1 cellular context compared by ENCODE assay signal in genomic region chr6:137709424-137710281, GRCh38.
TF ChIP-seq lines count a peak whose summit lies in the region.

No MANE protein-coding gene starts in this region.

TF ChIP-seq in GM12878, 131 proteins besides CTCF, POLR2A, EP300 and RAD21 (continued from another document):
- TF ChIP-seq NR2C2 (IDR thresholded peaks at IDR 0.05; ENCODE audit: borderline replicate concordance, control insufficient read depth, insufficient read length, low read depth) (no peak), ZNF24 (IDR thresholded peaks at IDR 0.05) (no peak), HDGF (IDR thresholded peaks at IDR 0.05) (no peak), REST (IDR thresholded peaks at IDR 0.05; ENCODE audit: low read depth, low read length) (no peak), POLR2AphosphoS2 (IDR thresholded peaks at IDR 0.05; ENCODE audit: low read depth, low read length) (no peak), CREB1 (IDR thresholded peaks at IDR 0.05; ENCODE audit: low read depth) (no peak), ASH2L (IDR thresholded peaks at IDR 0.05; ENCODE audit: borderline replicate concordance, low read depth) (no peak), EED (IDR thresholded peaks at IDR 0.05; ENCODE audit: low read depth) (peak; percentile 83), RELA (IDR thresholded peaks at IDR 0.05; ENCODE audit: borderline replicate concordance, partially characterized antibody) (no peak), SMC3 (IDR thresholded peaks at IDR 0.05; ENCODE audit: borderline replicate concordance, low read length) (no peak), POLR2AphosphoS5 (IDR thresholded peaks at IDR 0.05; ENCODE audit: low read length) (no peak), MEF2A (IDR thresholded peaks at IDR 0.05; ENCODE audit: insufficient read depth, low read depth, low read length) (no peak), ZZZ3 (IDR thresholded peaks at IDR 0.05; ENCODE audit: control insufficient read depth, insufficient read length, low read depth) (no peak), ATF3 (IDR thresholded peaks at IDR 0.05; ENCODE audit: borderline replicate concordance, extremely low read depth, low read depth, low read length) (no peak), KLF5 (IDR thresholded peaks at IDR 0.05; ENCODE audit: partially characterized antibody) (no peak), TARDBP (IDR thresholded peaks at IDR 0.05; ENCODE audit: borderline replicate concordance) (no peak), ZNF207 (IDR thresholded peaks at IDR 0.05; ENCODE audit: borderline replicate concordance) (no peak), BHLHE40 (IDR thresholded peaks at IDR 0.05; ENCODE audit: borderline replicate concordance in 1 of 2, low read depth in 2 of 2, low read length in 1 of 2) (no peak), IKZF1 (conservative IDR thresholded peaks at IDR 0.05) (no peak), FOXM1 (IDR thresholded peaks at IDR 0.05; ENCODE audit: low read depth, low read length) (peak; percentile 51; the same call in 1 of the 2 replicates), YY1 (IDR thresholded peaks at IDR 0.05; ENCODE audit: low read depth, low read length) (no peak), ZNF622 (IDR thresholded peaks at IDR 0.05) (no peak), CUX1 (IDR thresholded peaks at IDR 0.05; ENCODE audit: insufficient replicate concordance, low read depth, low read length) (no peak), CHD4 (IDR thresholded peaks at IDR 0.05) (no peak), JUND (IDR thresholded peaks at IDR 0.05; ENCODE audit: low read depth, low read length) (no peak), SRF (IDR thresholded peaks at IDR 0.05; ENCODE audit: low read depth in 2 of 2, low read length in 2 of 2) (no peak), RAD51 (IDR thresholded peaks at IDR 0.05) (no peak), NFIC (IDR thresholded peaks at IDR 0.05; ENCODE audit: low read depth, low read length) (peak; percentile 57; the same call in 1 of the 2 replicates)
- TF ChIP-seq, protein P1, sequence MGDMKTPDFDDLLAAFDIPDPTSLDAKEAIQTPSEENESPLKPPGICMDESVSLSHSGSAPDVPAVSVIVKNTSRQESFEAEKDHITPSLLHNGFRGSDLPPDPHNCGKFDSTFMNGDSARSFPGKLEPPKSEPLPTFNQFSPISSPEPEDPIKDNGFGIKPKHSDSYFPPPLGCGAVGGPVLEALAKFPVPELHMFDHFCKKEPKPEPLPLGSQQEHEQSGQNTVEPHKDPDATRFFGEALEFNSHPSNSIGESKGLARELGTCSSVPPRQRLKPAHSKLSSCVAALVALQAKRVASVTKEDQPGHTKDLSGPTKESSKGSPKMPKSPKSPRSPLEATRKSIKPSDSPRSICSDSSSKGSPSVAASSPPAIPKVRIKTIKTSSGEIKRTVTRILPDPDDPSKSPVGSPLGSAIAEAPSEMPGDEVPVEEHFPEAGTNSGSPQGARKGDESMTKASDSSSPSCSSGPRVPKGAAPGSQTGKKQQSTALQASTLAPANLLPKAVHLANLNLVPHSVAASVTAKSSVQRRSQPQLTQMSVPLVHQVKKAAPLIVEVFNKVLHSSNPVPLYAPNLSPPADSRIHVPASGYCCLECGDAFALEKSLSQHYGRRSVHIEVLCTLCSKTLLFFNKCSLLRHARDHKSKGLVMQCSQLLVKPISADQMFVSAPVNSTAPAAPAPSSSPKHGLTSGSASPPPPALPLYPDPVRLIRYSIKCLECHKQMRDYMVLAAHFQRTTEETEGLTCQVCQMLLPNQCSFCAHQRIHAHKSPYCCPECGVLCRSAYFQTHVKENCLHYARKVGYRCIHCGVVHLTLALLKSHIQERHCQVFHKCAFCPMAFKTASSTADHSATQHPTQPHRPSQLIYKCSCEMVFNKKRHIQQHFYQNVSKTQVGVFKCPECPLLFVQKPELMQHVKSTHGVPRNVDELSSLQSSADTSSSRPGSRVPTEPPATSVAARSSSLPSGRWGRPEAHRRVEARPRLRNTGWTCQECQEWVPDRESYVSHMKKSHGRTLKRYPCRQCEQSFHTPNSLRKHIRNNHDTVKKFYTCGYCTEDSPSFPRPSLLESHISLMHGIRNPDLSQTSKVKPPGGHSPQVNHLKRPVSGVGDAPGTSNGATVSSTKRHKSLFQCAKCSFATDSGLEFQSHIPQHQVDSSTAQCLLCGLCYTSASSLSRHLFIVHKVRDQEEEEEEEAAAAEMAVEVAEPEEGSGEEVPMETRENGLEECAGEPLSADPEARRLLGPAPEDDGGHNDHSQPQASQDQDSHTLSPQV (IDR thresholded peaks at IDR 0.05): no peak
- TF ChIP-seq, protein P2, sequence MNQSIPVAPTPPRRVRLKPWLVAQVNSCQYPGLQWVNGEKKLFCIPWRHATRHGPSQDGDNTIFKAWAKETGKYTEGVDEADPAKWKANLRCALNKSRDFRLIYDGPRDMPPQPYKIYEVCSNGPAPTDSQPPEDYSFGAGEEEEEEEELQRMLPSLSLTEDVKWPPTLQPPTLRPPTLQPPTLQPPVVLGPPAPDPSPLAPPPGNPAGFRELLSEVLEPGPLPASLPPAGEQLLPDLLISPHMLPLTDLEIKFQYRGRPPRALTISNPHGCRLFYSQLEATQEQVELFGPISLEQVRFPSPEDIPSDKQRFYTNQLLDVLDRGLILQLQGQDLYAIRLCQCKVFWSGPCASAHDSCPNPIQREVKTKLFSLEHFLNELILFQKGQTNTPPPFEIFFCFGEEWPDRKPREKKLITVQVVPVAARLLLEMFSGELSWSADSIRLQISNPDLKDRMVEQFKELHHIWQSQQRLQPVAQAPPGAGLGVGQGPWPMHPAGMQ (IDR thresholded peaks at IDR 0.05; ENCODE audit: borderline replicate concordance): no peak
- TF ChIP-seq, protein P3, sequence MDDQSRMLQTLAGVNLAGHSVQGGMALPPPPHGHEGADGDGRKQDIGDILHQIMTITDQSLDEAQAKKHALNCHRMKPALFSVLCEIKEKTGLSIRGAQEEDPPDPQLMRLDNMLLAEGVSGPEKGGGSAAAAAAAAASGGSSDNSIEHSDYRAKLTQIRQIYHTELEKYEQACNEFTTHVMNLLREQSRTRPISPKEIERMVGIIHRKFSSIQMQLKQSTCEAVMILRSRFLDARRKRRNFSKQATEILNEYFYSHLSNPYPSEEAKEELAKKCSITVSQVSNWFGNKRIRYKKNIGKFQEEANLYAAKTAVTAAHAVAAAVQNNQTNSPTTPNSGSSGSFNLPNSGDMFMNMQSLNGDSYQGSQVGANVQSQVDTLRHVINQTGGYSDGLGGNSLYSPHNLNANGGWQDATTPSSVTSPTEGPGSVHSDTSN (IDR thresholded peaks at IDR 0.05; ENCODE audit: insufficient replicate concordance, low read depth, low read length): no peak
- TF ChIP-seq, protein P4, sequence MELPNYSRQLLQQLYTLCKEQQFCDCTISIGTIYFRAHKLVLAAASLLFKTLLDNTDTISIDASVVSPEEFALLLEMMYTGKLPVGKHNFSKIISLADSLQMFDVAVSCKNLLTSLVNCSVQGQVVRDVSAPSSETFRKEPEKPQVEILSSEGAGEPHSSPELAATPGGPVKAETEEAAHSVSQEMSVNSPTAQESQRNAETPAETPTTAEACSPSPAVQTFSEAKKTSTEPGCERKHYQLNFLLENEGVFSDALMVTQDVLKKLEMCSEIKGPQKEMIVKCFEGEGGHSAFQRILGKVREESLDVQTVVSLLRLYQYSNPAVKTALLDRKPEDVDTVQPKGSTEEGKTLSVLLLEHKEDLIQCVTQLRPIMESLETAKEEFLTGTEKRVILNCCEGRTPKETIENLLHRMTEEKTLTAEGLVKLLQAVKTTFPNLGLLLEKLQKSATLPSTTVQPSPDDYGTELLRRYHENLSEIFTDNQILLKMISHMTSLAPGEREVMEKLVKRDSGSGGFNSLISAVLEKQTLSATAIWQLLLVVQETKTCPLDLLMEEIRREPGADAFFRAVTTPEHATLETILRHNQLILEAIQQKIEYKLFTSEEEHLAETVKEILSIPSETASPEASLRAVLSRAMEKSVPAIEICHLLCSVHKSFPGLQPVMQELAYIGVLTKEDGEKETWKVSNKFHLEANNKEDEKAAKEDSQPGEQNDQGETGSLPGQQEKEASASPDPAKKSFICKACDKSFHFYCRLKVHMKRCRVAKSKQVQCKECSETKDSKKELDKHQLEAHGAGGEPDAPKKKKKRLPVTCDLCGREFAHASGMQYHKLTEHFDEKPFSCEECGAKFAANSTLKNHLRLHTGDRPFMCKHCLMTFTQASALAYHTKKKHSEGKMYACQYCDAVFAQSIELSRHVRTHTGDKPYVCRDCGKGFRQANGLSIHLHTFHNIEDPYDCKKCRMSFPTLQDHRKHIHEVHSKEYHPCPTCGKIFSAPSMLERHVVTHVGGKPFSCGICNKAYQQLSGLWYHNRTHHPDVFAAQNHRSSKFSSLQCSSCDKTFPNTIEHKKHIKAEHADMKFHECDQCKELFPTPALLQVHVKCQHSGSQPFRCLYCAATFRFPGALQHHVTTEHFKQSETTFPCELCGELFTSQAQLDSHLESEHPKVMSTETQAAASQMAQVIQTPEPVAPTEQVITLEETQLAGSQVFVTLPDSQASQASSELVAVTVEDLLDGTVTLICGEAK (IDR thresholded peaks at IDR 0.05; ENCODE audit: borderline replicate concordance): no peak
- TF ChIP-seq, protein P5, sequence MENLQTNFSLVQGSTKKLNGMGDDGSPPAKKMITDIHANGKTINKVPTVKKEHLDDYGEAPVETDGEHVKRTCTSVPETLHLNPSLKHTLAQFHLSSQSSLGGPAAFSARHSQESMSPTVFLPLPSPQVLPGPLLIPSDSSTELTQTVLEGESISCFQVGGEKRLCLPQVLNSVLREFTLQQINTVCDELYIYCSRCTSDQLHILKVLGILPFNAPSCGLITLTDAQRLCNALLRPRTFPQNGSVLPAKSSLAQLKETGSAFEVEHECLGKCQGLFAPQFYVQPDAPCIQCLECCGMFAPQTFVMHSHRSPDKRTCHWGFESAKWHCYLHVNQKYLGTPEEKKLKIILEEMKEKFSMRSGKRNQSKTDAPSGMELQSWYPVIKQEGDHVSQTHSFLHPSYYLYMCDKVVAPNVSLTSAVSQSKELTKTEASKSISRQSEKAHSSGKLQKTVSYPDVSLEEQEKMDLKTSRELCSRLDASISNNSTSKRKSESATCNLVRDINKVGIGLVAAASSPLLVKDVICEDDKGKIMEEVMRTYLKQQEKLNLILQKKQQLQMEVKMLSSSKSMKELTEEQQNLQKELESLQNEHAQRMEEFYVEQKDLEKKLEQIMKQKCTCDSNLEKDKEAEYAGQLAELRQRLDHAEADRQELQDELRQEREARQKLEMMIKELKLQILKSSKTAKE (IDR thresholded peaks at IDR 0.05; ENCODE audit: low read depth, poor library complexity, severe bottlenecking): no peak
- TF ChIP-seq, protein P6, sequence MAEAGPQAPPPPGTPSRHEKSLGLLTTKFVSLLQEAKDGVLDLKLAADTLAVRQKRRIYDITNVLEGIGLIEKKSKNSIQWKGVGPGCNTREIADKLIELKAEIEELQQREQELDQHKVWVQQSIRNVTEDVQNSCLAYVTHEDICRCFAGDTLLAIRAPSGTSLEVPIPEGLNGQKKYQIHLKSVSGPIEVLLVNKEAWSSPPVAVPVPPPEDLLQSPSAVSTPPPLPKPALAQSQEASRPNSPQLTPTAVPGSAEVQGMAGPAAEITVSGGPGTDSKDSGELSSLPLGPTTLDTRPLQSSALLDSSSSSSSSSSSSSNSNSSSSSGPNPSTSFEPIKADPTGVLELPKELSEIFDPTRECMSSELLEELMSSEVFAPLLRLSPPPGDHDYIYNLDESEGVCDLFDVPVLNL (IDR thresholded peaks at IDR 0.05; ENCODE audit: low read depth, low read length): no peak
